Comparison of ENCODE assay signal across 19 cellular contexts in genomic region chr22:37734402-37734700, GRCh38. TPM values are rescaled to one million over a fixed set of nuclear protein-coding genes. Genes with fewer than 3 reads are reported as not detected.
A peak's percentile ranks its signal among the peaks of the same experiment; 100 is the strongest.
DNase-seq lines count a peak whose midpoint lies in the region; ATAC-seq, FAIRE-seq and TF ChIP-seq lines count a peak whose summit lies in the region.
"Had no signal": no experiment of that assay in that cellular context is flagged by ENCODE, and none has a peak within 500 bp of the region (broad histone marks: within the 10 kb centered on the region; RNA-seq: fewer than 3 reads in every experiment).

No MANE protein-coding gene starts in this region.

- H3K27me3 ChIP-seq in HepG2 (ENCODE audit: control insufficient read depth in 1 of 2, insufficient read depth in 2 of 2, low read length in 2 of 2) (no peaks in the 10 kb centered on the region), right lobe of liver (no peaks in the 10 kb centered on the region), mesenchymal stem cell (ENCODE audit: control insufficient read depth in 1 of 2, insufficient read depth in 1 of 2, low read length in 2 of 2) (no peaks in the 10 kb centered on the region), upper lobe of right lung (no peaks in the 10 kb centered on the region)

- 76% methylated on average over 3 of the region's 6 CpGs for WGBS in HepG2 (ENCODE audit: low lambda C conversion rate)
- 80% methylated on average over 1 of the region's 6 CpGs for WGBS in right lobe of liver (ENCODE audit: insufficient coverage, low coverage, low lambda C conversion rate, missing lambda C conversion rate)
- WGBS in mesenchymal stem cell = 86% methylated on average over 6 of the region's 6 CpGs

- H3K4me3 ChIP-seq in HepG2 (replicated peaks in 1 of 3; ENCODE audit: insufficient read depth in 1 of 3, low read depth in 2 of 3, low read length in 3 of 3) (peak overlapping the region; percentile 43 to 61 (median 49)), right lobe of liver (no peak overlapping the region), mesenchymal stem cell (ENCODE audit: insufficient read depth in 1 of 2, low read depth in 1 of 2, low read length in 2 of 2) (no peak overlapping the region), upper lobe of right lung (no peak overlapping the region)

- no peak overlapping the region for H4K8ac ChIP-seq in mesenchymal stem cell (ENCODE audit: low read length)

- H3K4me2 ChIP-seq in HepG2 (ENCODE audit: low read depth, low read length) (peak overlapping the region; percentile 86), mesenchymal stem cell (ENCODE audit: low read length, poor library complexity, severe bottlenecking) (no peak overlapping the region)

- H2BK12ac ChIP-seq in mesenchymal stem cell (ENCODE audit: low read length in 2 of 2) = no peak overlapping the region

- H3K4ac ChIP-seq in mesenchymal stem cell (ENCODE audit: low read depth in 1 of 2, low read length in 2 of 2) = no peak overlapping the region

- CTCF ChIA-PET in HepG2 (lab: Yijun Ruan, JAX; ENCODE audit: low intra/inter-chr PET ratio, low total read pairs) = no interaction called here

- H3K9me3 Mint-ChIP-seq in progenitor cell of endocrine pancreas (ENCODE audit: low read depth) = no peaks in the 10 kb centered on the region
- H3K9me3 Mint-ChIP-seq: CD8-positive, alpha-beta T cell; HFFc6 had no signal

- H3K36me3 ChIP-seq in HepG2 (replicated peaks in 1 of 2; ENCODE audit: control insufficient read depth in 1 of 2, insufficient read depth in 2 of 2, low read length in 2 of 2) (no peaks in the 10 kb centered on the region), right lobe of liver (no peaks in the 10 kb centered on the region), mesenchymal stem cell (ENCODE audit: control insufficient read depth in 1 of 2, insufficient read depth in 2 of 2, low read depth in 1 of 2, low read length in 2 of 2) (no peaks in the 10 kb centered on the region), upper lobe of right lung (no peaks in the 10 kb centered on the region)

- no peak for TF ChIP-seq RAD21 in HepG2 (CRISPR knock-in tag; IDR thresholded peaks at IDR 0.05)

- no peak overlapping the region for H3K18ac ChIP-seq in mesenchymal stem cell (ENCODE audit: low read depth in 1 of 2, low read length in 2 of 2)

- in situ Hi-C loops in HepG2 (cut with HindIII; ENCODE audit: extremely low pct_ligation_motif_present, low pct_unique_long_range_greater_than_20kb) = no loop called here

- H2AK5ac ChIP-seq in mesenchymal stem cell (ENCODE audit: low read length, severe bottlenecking) = no peak overlapping the region

- no peak for TF ChIP-seq POLR2A in HepG2 (IDR thresholded peaks at IDR 0.05; ENCODE audit: insufficient read depth in 1 of 2, low read depth in 2 of 2, low read length in 2 of 2)
- no peak for TF ChIP-seq POLR2A in right lobe of liver (IDR thresholded peaks at IDR 0.05)

- H3K27me3 Mint-ChIP-seq in progenitor cell of endocrine pancreas = peaks cover 5% of the 10 kb centered on the region
- H3K27me3 Mint-ChIP-seq: IgD-negative memory B cell had no signal

- H3K79me2 ChIP-seq in HepG2 (ENCODE audit: insufficient read depth, low read length) = no peaks in the 10 kb centered on the region

- H4K20me1 ChIP-seq in HepG2 (ENCODE audit: insufficient read depth, low read length) = no peaks in the 10 kb centered on the region

- ATAC-seq in HepG2 = peak; percentile 1
- no peak for ATAC-seq in right lobe of liver
- no peak for ATAC-seq in upper lobe of right lung
- ATAC-seq in HG02970 (IDR thresholded peaks at IDR 0.05; ENCODE audit: low FRiP score, unreplicated experiment) = no peak
- no peak for ATAC-seq in HG03460 (IDR thresholded peaks at IDR 0.05; ENCODE audit: unreplicated experiment)
- no peak for ATAC-seq in sciatic nerve
- ATAC-seq: CD8-positive, alpha-beta T cell had no signal

- POLR2A ChIA-PET in HepG2 (lab: Yijun Ruan, JAX) = interaction anchor here (0.8 to 2.9 kb wide), 14 partner anchors 10 to 126 kb away, joined by 3 to 24 read pairs (median 4); partner anchors contain the start of genes ANKRD54, GGA1, NOL12 and PDXP

- H3K4me1 ChIP-seq in HepG2 (ENCODE audit: insufficient read depth, low read length) (peaks cover 72% of the 10 kb centered on the region), right lobe of liver (peaks cover 0 to 37% (median 10%) of the 10 kb centered on the region in 4 donors), mesenchymal stem cell (ENCODE audit: control insufficient read depth, insufficient read depth, low read depth, low read length) (peaks cover 11% of the 10 kb centered on the region), upper lobe of right lung (peaks cover 21% of the 10 kb centered on the region)

- no peak for TF ChIP-seq EP300 in HepG2 (IDR thresholded peaks at IDR 0.05; ENCODE audit: low read depth in 2 of 2, low read length in 2 of 2)
- no peak for TF ChIP-seq EP300 in HepG2 (CRISPR knock-in tag; IDR thresholded peaks at IDR 0.05; ENCODE audit: borderline replicate concordance)

- no peak overlapping the region for H3K14ac ChIP-seq in mesenchymal stem cell (ENCODE audit: low read length in 2 of 2)

- no peak overlapping the region for H2BK120ac ChIP-seq in mesenchymal stem cell (ENCODE audit: low read depth, low read length)

- no peak for DNase-seq in HepG2 (ENCODE audit: low spot score)
- DNase-seq in right lobe of liver = no peak
- DNase-seq in mesenchymal stem cell = no peak
- no peak for DNase-seq in progenitor cell of endocrine pancreas (ENCODE audit: low spot score, unreplicated experiment)
- DNase-seq in upper lobe of right lung = no peak
- DNase-seq in sciatic nerve (ENCODE audit: low spot score) = no peak
- DNase-seq: ACHN, COR-L47, DND-41, GDM1, HCEC 1CT, HFFc6 had no signal

- BruUV-seq in HepG2 (replicated peaks; lab: Mats Ljungman, UMichigan) = no TSS peak

- peaks cover 33% of the 10 kb centered on the region for H3K4me1 Mint-ChIP-seq in progenitor cell of endocrine pancreas (ENCODE audit: low read depth)

- peak overlapping the region; percentile 31 for H3K27ac ChIP-seq in HepG2 (ENCODE audit: extremely low read length, insufficient read depth, low read length)
- no peak overlapping the region for H3K27ac ChIP-seq in right lobe of liver
- no peak overlapping the region for H3K27ac ChIP-seq in mesenchymal stem cell (ENCODE audit: low read length, poor library complexity, severe bottlenecking)
- H3K27ac ChIP-seq in upper lobe of right lung = peak overlapping the region; percentile 24

- H3K9me3 ChIP-seq in HepG2 (ENCODE audit: low read length) = no peaks in the 10 kb centered on the region
- H3K9me3 ChIP-seq in right lobe of liver = no peaks in the 10 kb centered on the region
- no peaks in the 10 kb centered on the region for H3K9me3 ChIP-seq in mesenchymal stem cell (ENCODE audit: control insufficient read depth, low read length)
- H3K9me3 ChIP-seq in upper lobe of right lung = no peaks in the 10 kb centered on the region

- no peak overlapping the region for H2AFZ ChIP-seq in HepG2 (ENCODE audit: low read length)
- H2AFZ ChIP-seq in mesenchymal stem cell (ENCODE audit: low read depth, low read length) = no peak overlapping the region

- H2BK5ac ChIP-seq in mesenchymal stem cell (ENCODE audit: low read depth, low read length, poor library complexity, severe bottlenecking) = no peak overlapping the region

- peak overlapping the region; percentile 37 for H4K91ac ChIP-seq in mesenchymal stem cell (ENCODE audit: low read length)

- H3K79me1 ChIP-seq in mesenchymal stem cell (replicated peaks; ENCODE audit: low read length, poor library complexity, severe bottlenecking) = no peaks in the 10 kb centered on the region

- H2BK15ac ChIP-seq in mesenchymal stem cell (ENCODE audit: low read depth, poor library complexity, severe bottlenecking) = peak overlapping the region; percentile 49

- H3K23ac ChIP-seq in mesenchymal stem cell (ENCODE audit: low read length in 2 of 2) = no peak overlapping the region

- no peak for TF ChIP-seq CTCF in HepG2 (CRISPR knock-in tag; IDR thresholded peaks at IDR 0.05)
- no peak for TF ChIP-seq CTCF in right lobe of liver (IDR thresholded peaks at IDR 0.05)
- no peak for TF ChIP-seq CTCF in progenitor cell of endocrine pancreas (IDR thresholded peaks at IDR 0.05; ENCODE audit: unreplicated experiment)
- no peak for TF ChIP-seq CTCF in upper lobe of right lung (IDR thresholded peaks at IDR 0.05)

- peak overlapping the region; percentile 91 for H3K27ac Mint-ChIP-seq in progenitor cell of endocrine pancreas
- H3K27ac Mint-ChIP-seq: B cell; CD8-positive, alpha-beta T cell; HFFc6; IgD-negative memory B cell had no signal

- intact Hi-C loops in HepG2 (cut with micrococcal nuclease; ENCODE audit: unreplicated experiment) (no loop called here), right lobe of liver (cut with DNase I) (loop anchor here in 1 of 2 donors (10.0 kb wide), 1 partner anchor 50 kb away; the partner anchor contains the start of gene NOL12), upper lobe of right lung (cut with DNase I) (no loop called here), sciatic nerve (cut with DNase I) (no loop called here)

- FAIRE-seq in HepG2 (lab: Jason Lieb, UNC) = no peak
- FAIRE-seq: D721Med had no signal

- H3K36me3 Mint-ChIP-seq in progenitor cell of endocrine pancreas (ENCODE audit: insufficient read depth) = peaks cover 15% of the 10 kb centered on the region
- H3K36me3 Mint-ChIP-seq: CD8-positive, alpha-beta T cell had no signal

- H3K9ac ChIP-seq in HepG2 (ENCODE audit: insufficient read depth, low read depth, low read length) = peak overlapping the region; percentile 63
- no peak overlapping the region for H3K9ac ChIP-seq in mesenchymal stem cell (ENCODE audit: low read length)

- no peak overlapping the region for H3K4me3 Mint-ChIP-seq in progenitor cell of endocrine pancreas (ENCODE audit: low read depth)
- H3K4me3 Mint-ChIP-seq: B cell; CD14-positive monocyte; CD8-positive, alpha-beta T cell; HFFc6; IgD-negative memory B cell had no signal

RNA-seq across cellular contexts. Expression of gene TRIOBP, which starts 37.5 kb away (rescaled TPM):
- total RNA-seq in HepG2 (2016; rRNA removed; fragmentation: Illumina TruSeq; extraction: Trizol) (11.3 and 15.4 TPM in 2 replicates), right lobe of liver (10 to 100 TPM; 11.7 to 22.8 (median 20.7) TPM), progenitor cell of endocrine pancreas (73.0 and 78.7 TPM in 2 replicates), upper lobe of right lung (85.0 TPM), sciatic nerve (84.0 TPM)
- total RNA-seq in HepG2 (2016; cell fraction: cytosol; rRNA removed; fragmentation: Illumina TruSeq; extraction: Trizol; ENCODE audit: low read depth) = 7.1 and 8.1 TPM in 2 replicates
- total RNA-seq in HepG2 (2016; cell fraction: insoluble cytoplasmic fraction; rRNA removed; fragmentation: Illumina TruSeq; extraction: Trizol) = 10.9 and 14.5 TPM in 2 replicates
- total RNA-seq in HepG2 (2016; cell fraction: membrane; rRNA removed; fragmentation: Illumina TruSeq; extraction: Trizol) = 15.0 and 16.4 TPM in 2 replicates
- total RNA-seq in HepG2 (2016; cell fraction: nucleus; rRNA removed; fragmentation: Illumina TruSeq; extraction: Trizol) = 12.3 and 18.6 TPM in 2 replicates
- 6.1 and 10.1 TPM in 2 replicates for polyA plus RNA-seq in HepG2 (2011; rRNA removed)
- polyA plus RNA-seq in HepG2 (2011; cell fraction: cytosol; rRNA removed) = 5.6 and 8.0 TPM in 2 replicates
- polyA plus RNA-seq in HepG2 (2011; cell fraction: nucleus; rRNA removed) = 19.7 and 19.9 TPM in 2 replicates
- 7.0 TPM in 2 replicates for polyA plus RNA-seq in HepG2 (2012)
- 7.6 and 8.0 TPM in 2 replicates for polyA plus RNA-seq in HepG2 (2016; cell fraction: cytosol; fragmentation: Illumina TruSeq; extraction: Trizol; ENCODE audit: low read depth)
- 12.7 and 16.2 TPM in 2 replicates for polyA plus RNA-seq in HepG2 (2016; cell fraction: insoluble cytoplasmic fraction; fragmentation: Illumina TruSeq; extraction: Trizol; ENCODE audit: low read depth)
- polyA plus RNA-seq in HepG2 (2016; cell fraction: membrane; fragmentation: Illumina TruSeq; extraction: Trizol; ENCODE audit: low read depth) = 12.7 and 14.1 TPM in 2 replicates
- 21.7 and 21.8 TPM in 2 replicates for polyA plus RNA-seq in HepG2 (2016; cell fraction: nucleus; fragmentation: Illumina TruSeq; extraction: Trizol; ENCODE audit: insufficient read depth, low read depth)
- polyA minus RNA-seq in HepG2 (2011; rRNA and poly(A)+ RNA removed; ENCODE audit: low replicate concordance) = 23.8 and 48.7 TPM in 2 replicates
- 4.7 and 7.0 TPM in 2 replicates for polyA minus RNA-seq in HepG2 (2011; cell fraction: cytosol; rRNA and poly(A)+ RNA removed)
- 13.6 and 16.2 TPM in 2 replicates for polyA minus RNA-seq in HepG2 (2011; cell fraction: nucleus; rRNA and poly(A)+ RNA removed)
- 67.0 TPM for polyA plus RNA-seq in mesenchymal stem cell (2013, experiment 1 of 2)
- 64.8 TPM for polyA plus RNA-seq in mesenchymal stem cell (2013, experiment 2 of 2)

RNA-seq across cellular contexts. Expression of gene NOL12, which starts 48.2 kb away (rescaled TPM):
- total RNA-seq in HepG2 (2016; rRNA removed; fragmentation: Illumina TruSeq; extraction: Trizol) = 27.5 and 31.4 TPM in 2 replicates
- total RNA-seq in HepG2 (2016; cell fraction: cytosol; rRNA removed; fragmentation: Illumina TruSeq; extraction: Trizol; ENCODE audit: low read depth) = 16.8 and 19.1 TPM in 2 replicates
- 32.5 and 33.9 TPM in 2 replicates for total RNA-seq in HepG2 (2016; cell fraction: insoluble cytoplasmic fraction; rRNA removed; fragmentation: Illumina TruSeq; extraction: Trizol)
- 15.1 and 15.8 TPM in 2 replicates for total RNA-seq in HepG2 (2016; cell fraction: membrane; rRNA removed; fragmentation: Illumina TruSeq; extraction: Trizol)
- 16.0 and 18.3 TPM in 2 replicates for total RNA-seq in HepG2 (2016; cell fraction: nucleus; rRNA removed; fragmentation: Illumina TruSeq; extraction: Trizol)
- polyA plus RNA-seq in HepG2 (2011; rRNA removed) = 11.8 and 14.3 TPM in 2 replicates
- polyA plus RNA-seq in HepG2 (2011; cell fraction: cytosol; rRNA removed) = 10.6 and 13.4 TPM in 2 replicates
- polyA plus RNA-seq in HepG2 (2011; cell fraction: nucleus; rRNA removed) = 22.9 and 24.1 TPM in 2 replicates
- 7.3 and 8.5 TPM in 2 replicates for polyA plus RNA-seq in HepG2 (2012)
- 11.0 and 12.6 TPM in 2 replicates for polyA plus RNA-seq in HepG2 (2016; cell fraction: cytosol; fragmentation: Illumina TruSeq; extraction: Trizol; ENCODE audit: low read depth)
- polyA plus RNA-seq in HepG2 (2016; cell fraction: insoluble cytoplasmic fraction; fragmentation: Illumina TruSeq; extraction: Trizol; ENCODE audit: low read depth) = 33.1 and 34.7 TPM in 2 replicates
- polyA plus RNA-seq in HepG2 (2016; cell fraction: membrane; fragmentation: Illumina TruSeq; extraction: Trizol; ENCODE audit: low read depth) = 11.4 and 13.2 TPM in 2 replicates
- 32.5 and 32.7 TPM in 2 replicates for polyA plus RNA-seq in HepG2 (2016; cell fraction: nucleus; fragmentation: Illumina TruSeq; extraction: Trizol; ENCODE audit: insufficient read depth, low read depth)
- 17.5 and 18.0 TPM in 2 replicates for polyA minus RNA-seq in HepG2 (2011; rRNA and poly(A)+ RNA removed; ENCODE audit: low replicate concordance)
- 6.7 and 8.4 TPM in 2 replicates for polyA minus RNA-seq in HepG2 (2011; cell fraction: cytosol; rRNA and poly(A)+ RNA removed)
- polyA minus RNA-seq in HepG2 (2011; cell fraction: nucleus; rRNA and poly(A)+ RNA removed) = 18.2 and 19.4 TPM in 2 replicates
- 10 to 100 TPM in 2 of 6 experiments, 1 to 10 TPM in 4; 8.4 to 16.1 (median 9.4) TPM for total RNA-seq in right lobe of liver
- polyA plus RNA-seq in mesenchymal stem cell (2013, experiment 1 of 2) = 14.9 TPM
- polyA plus RNA-seq in mesenchymal stem cell (2013, experiment 2 of 2) = 13.9 TPM
- 16.4 and 17.1 TPM in 2 replicates for total RNA-seq in progenitor cell of endocrine pancreas
- 21.6 TPM for total RNA-seq in upper lobe of right lung
- 21.2 TPM for total RNA-seq in sciatic nerve

RNA-seq across cellular contexts. Expression of gene LGALS1, which starts 58.9 kb away (rescaled TPM):
- total RNA-seq in HepG2 (2016; rRNA removed; fragmentation: Illumina TruSeq; extraction: Trizol) = 103 and 124 TPM in 2 replicates
- total RNA-seq in HepG2 (2016; cell fraction: cytosol; rRNA removed; fragmentation: Illumina TruSeq; extraction: Trizol; ENCODE audit: low read depth) = 57.9 and 62.2 TPM in 2 replicates
- 112 and 139 TPM in 2 replicates for total RNA-seq in HepG2 (2016; cell fraction: insoluble cytoplasmic fraction; rRNA removed; fragmentation: Illumina TruSeq; extraction: Trizol)
- total RNA-seq in HepG2 (2016; cell fraction: membrane; rRNA removed; fragmentation: Illumina TruSeq; extraction: Trizol) = 82.6 and 91.4 TPM in 2 replicates
- 41.9 and 43.3 TPM in 2 replicates for total RNA-seq in HepG2 (2016; cell fraction: nucleus; rRNA removed; fragmentation: Illumina TruSeq; extraction: Trizol)
- 858 and 969 TPM in 2 replicates for polyA plus RNA-seq in HepG2 (2011; rRNA removed)
- polyA plus RNA-seq in HepG2 (2011; cell fraction: cytosol; rRNA removed) = 832 and 1,201 TPM in 2 replicates
- polyA plus RNA-seq in HepG2 (2011; cell fraction: nucleus; rRNA removed) = 345 and 371 TPM in 2 replicates
- 159 and 278 TPM in 2 replicates for polyA plus RNA-seq in HepG2 (2012)
- polyA plus RNA-seq in HepG2 (2016; cell fraction: cytosol; fragmentation: Illumina TruSeq; extraction: Trizol; ENCODE audit: low read depth) = 67.7 and 71.5 TPM in 2 replicates
- 127 and 134 TPM in 2 replicates for polyA plus RNA-seq in HepG2 (2016; cell fraction: insoluble cytoplasmic fraction; fragmentation: Illumina TruSeq; extraction: Trizol; ENCODE audit: low read depth)
- polyA plus RNA-seq in HepG2 (2016; cell fraction: membrane; fragmentation: Illumina TruSeq; extraction: Trizol; ENCODE audit: low read depth) = 86.0 and 88.7 TPM in 2 replicates
- 73.5 and 82.4 TPM in 2 replicates for polyA plus RNA-seq in HepG2 (2016; cell fraction: nucleus; fragmentation: Illumina TruSeq; extraction: Trizol; ENCODE audit: insufficient read depth, low read depth)
- 698 and 901 TPM in 2 replicates for polyA minus RNA-seq in HepG2 (2011; rRNA and poly(A)+ RNA removed; ENCODE audit: low replicate concordance)
- polyA minus RNA-seq in HepG2 (2011; cell fraction: cytosol; rRNA and poly(A)+ RNA removed) = 108 and 111 TPM in 2 replicates
- polyA minus RNA-seq in HepG2 (2011; cell fraction: nucleus; rRNA and poly(A)+ RNA removed) = 36.1 and 40.8 TPM in 2 replicates
- total RNA-seq in right lobe of liver = 100 to 1,000 TPM in 4 of 6 experiments, 10 to 100 TPM in 2; 34.7 to 267 (median 141) TPM
- polyA plus RNA-seq in mesenchymal stem cell (2013, experiment 1 of 2) = 4,707 TPM
- polyA plus RNA-seq in mesenchymal stem cell (2013, experiment 2 of 2) = 4,802 TPM
- total RNA-seq in progenitor cell of endocrine pancreas = 0.81 TPM in 1 of 2 replicates, not detected in the other
- 340 TPM for total RNA-seq in upper lobe of right lung
- 1,269 TPM for total RNA-seq in sciatic nerve

Comparison
In these comparisons a context has a peak if more than half of its experiments do, and no peak if none do; other contexts are left out.
1. H3K27ac ChIP-seq: peak in HepG2 (single experiment) and upper lobe of right lung (single experiment); none in right lobe of liver (0 of 3) and mesenchymal stem cell (single experiment).
2. H3K4me3 ChIP-seq: peak in HepG2 (3 of 3); none in right lobe of liver (0 of 3), mesenchymal stem cell (0 of 2) and upper lobe of right lung (single experiment).
3. RNA of gene LGALS1, which starts 58.9 kb away (total RNA-seq): 1,269 TPM in sciatic nerve (single experiment), 340 TPM in upper lobe of right lung (single experiment), 34.7 to 267 TPM in right lobe of liver and 41.9 to 139 TPM in HepG2; 0.81 TPM in progenitor cell of endocrine pancreas; every median in the first group is over 10 times any median in the second.